Comparison of ENCODE assay signal across 28 cellular contexts in the genomic region with DNA sequence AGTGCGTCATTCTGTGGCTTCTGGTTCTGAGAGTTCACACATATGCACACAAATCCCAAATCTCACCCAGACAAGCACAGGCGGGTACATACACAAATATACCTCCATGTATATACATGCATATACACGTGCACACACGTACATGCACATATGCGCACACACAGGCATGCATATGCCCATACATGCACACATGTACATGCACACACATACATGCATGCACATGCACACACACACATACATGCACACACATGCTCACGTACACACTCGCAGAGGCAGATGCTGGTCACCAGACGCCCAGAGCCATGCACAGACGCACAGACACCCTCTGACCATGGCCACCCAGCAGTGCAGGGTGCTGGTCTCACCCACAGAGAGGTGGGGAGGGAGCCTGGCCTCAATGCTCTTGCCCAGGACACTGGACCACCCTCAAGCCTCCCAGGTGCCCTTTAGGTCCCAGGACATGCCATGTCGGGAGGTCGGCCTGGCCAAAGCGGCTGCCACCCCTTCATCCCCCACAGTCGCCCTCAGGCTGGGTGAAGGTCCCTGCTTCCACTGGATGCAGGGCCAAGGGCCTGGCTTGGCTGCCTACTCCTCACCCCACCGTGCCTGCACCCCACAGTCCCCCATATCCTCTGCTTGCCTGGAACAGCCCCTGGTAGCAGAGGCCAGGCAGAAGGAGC. TPM values are rescaled to one million over a fixed set of nuclear protein-coding genes. Genes with fewer than 3 reads are reported as not detected.
"Had no signal": no experiment of that assay in that cellular context is flagged by ENCODE, and none has a peak within 500 bp of the region (broad histone marks: within the 10 kb centered on the region; RNA-seq: fewer than 3 reads in every experiment).

No MANE protein-coding gene starts in this region.

- H3K9ac ChIP-seq: parathyroid adenoma had no signal

- H3K27me3 ChIP-seq: ascending aorta, brain microvascular endothelial cell, testis had no signal

- ATAC-seq: activated naive CD4-positive, alpha-beta T cell treated with anti-CD3 and anti-CD28 coated beads, Interleukin-2, amount 50 U/mL, for 72 hours; activated T-helper 17 cell treated with anti-CD3 and anti-CD28 coated beads, Interleukin-2, amount 50 U/mL, for 72 hours; right cardiac atrium; stimulated activated effector memory CD8-positive, alpha-beta T cell treated with anti-CD3 and anti-CD28 coated beads, Interleukin-12 subunit alpha, Interleukin-12 subunit beta, amount 100 ng/mL, for 72 hours; stimulated activated naive CD8-positive, alpha-beta T cell treated with anti-CD3 and anti-CD28 coated beads, Interleukin-15, amount 100 ng/mL, for 72 hours; WTC11 had no signal

- H3K27ac ChIP-seq: brain microvascular endothelial cell, left ventricle myocardium inferior, parathyroid adenoma, testis had no signal

- H3K79me2 ChIP-seq: parathyroid adenoma had no signal

- H2AFZ ChIP-seq: parathyroid adenoma had no signal

- H3K4me1 ChIP-seq: parathyroid adenoma had no signal

- H3K36me3 ChIP-seq: brain microvascular endothelial cell had no signal

- H3K9me3 ChIP-seq: ascending aorta, left ventricle myocardium inferior, testis had no signal

- DNase-seq: activated T-cell treated with anti-CD3 and anti-CD28 coated beads, Interleukin-2, amount 50 U/mL, for 24 hours; brain microvascular endothelial cell; central memory CD4-positive, alpha-beta T cell; erythroblast; foreskin fibroblast; kidney glomerular epithelial cell; left ventricle myocardium inferior; mammary epithelial cell; midbrain; natural killer cell; right cardiac atrium; stimulated activated CD4-positive, alpha-beta T cell treated with anti-CD3 and anti-CD28 coated beads, Interleukin-1b, Interleukin-23, amount 100 ng/mL, for 48 hours; stimulated activated naive CD8-positive, alpha-beta T cell treated with anti-CD3 and anti-CD28 coated beads, Interleukin-15, amount 100 ng/mL, for 72 hours; T1000; testis had no signal

- FAIRE-seq: endometrium had no signal

- H3K4me3 ChIP-seq: ascending aorta, coronary artery, left ventricle myocardium inferior, testis had no signal

RNA-seq across cellular contexts. Expression of a gene that starts 22.5 kb away (rescaled TPM):
- total RNA-seq: activated naive CD4-positive, alpha-beta T cell treated with anti-CD3 and anti-CD28 coated beads, Interleukin-2, amount 50 U/mL, for 72 hours; activated T-helper 17 cell treated with anti-CD3 and anti-CD28 coated beads, Interleukin-2, amount 50 U/mL, for 72 hours; ascending aorta; fibroblast of lung; left ventricle myocardium inferior; mammary epithelial cell; natural killer cell; pulmonary artery endothelial cell; right cardiac atrium; skeletal muscle tissue; T-helper 1 cell treated with Interleukin-12 subunit alpha and Interleukin-12 subunit beta and Interleukin-4 antibody, amounts not matched to agents 30 ng/mL and 1 ng/mL, for 36 hours; testis; WTC11 had no signal
- polyA plus RNA-seq: adipose tissue, fibroblast of lung, mammary epithelial cell, right cardiac atrium had no signal

RNA-seq across cellular contexts. Expression of a gene that starts 35.5 kb away (rescaled TPM):
- total RNA-seq: activated naive CD4-positive, alpha-beta T cell treated with anti-CD3 and anti-CD28 coated beads, Interleukin-2, amount 50 U/mL, for 72 hours; activated T-helper 17 cell treated with anti-CD3 and anti-CD28 coated beads, Interleukin-2, amount 50 U/mL, for 72 hours; ascending aorta; fibroblast of lung; left ventricle myocardium inferior; mammary epithelial cell; natural killer cell; pulmonary artery endothelial cell; right cardiac atrium; skeletal muscle tissue; T-helper 1 cell treated with Interleukin-12 subunit alpha and Interleukin-12 subunit beta and Interleukin-4 antibody, amounts not matched to agents 30 ng/mL and 1 ng/mL, for 36 hours; testis; WTC11 had no signal
- polyA plus RNA-seq: fibroblast of lung, mammary epithelial cell, right cardiac atrium had no signal

RNA-seq across cellular contexts. Expression of a gene that starts 45.7 kb away (rescaled TPM):
- total RNA-seq: activated naive CD4-positive, alpha-beta T cell treated with anti-CD3 and anti-CD28 coated beads, Interleukin-2, amount 50 U/mL, for 72 hours; activated T-helper 17 cell treated with anti-CD3 and anti-CD28 coated beads, Interleukin-2, amount 50 U/mL, for 72 hours; ascending aorta; fibroblast of lung; left ventricle myocardium inferior; mammary epithelial cell; natural killer cell; pulmonary artery endothelial cell; right cardiac atrium; skeletal muscle tissue; T-helper 1 cell treated with Interleukin-12 subunit alpha and Interleukin-12 subunit beta and Interleukin-4 antibody, amounts not matched to agents 30 ng/mL and 1 ng/mL, for 36 hours; testis; WTC11 had no signal
- polyA plus RNA-seq: adipose tissue, fibroblast of lung, mammary epithelial cell, right cardiac atrium had no signal

RNA-seq across cellular contexts. Expression of a gene that starts 59.3 kb away (rescaled TPM):
- total RNA-seq: activated naive CD4-positive, alpha-beta T cell treated with anti-CD3 and anti-CD28 coated beads, Interleukin-2, amount 50 U/mL, for 72 hours; activated T-helper 17 cell treated with anti-CD3 and anti-CD28 coated beads, Interleukin-2, amount 50 U/mL, for 72 hours; ascending aorta; fibroblast of lung; left ventricle myocardium inferior; mammary epithelial cell; natural killer cell; pulmonary artery endothelial cell; right cardiac atrium; skeletal muscle tissue; T-helper 1 cell treated with Interleukin-12 subunit alpha and Interleukin-12 subunit beta and Interleukin-4 antibody, amounts not matched to agents 30 ng/mL and 1 ng/mL, for 36 hours; testis; WTC11 had no signal
- polyA plus RNA-seq: adipose tissue, fibroblast of lung, mammary epithelial cell, right cardiac atrium had no signal
